ENCODE assay signal across 23 cellular contexts in genomic region chr14:77369280-77369679, GRCh38. TPM values are rescaled to one million over a fixed set of nuclear protein-coding genes. Genes with fewer than 3 reads are reported as not detected.
A peak's percentile ranks its signal among the peaks of the same experiment; 100 is the strongest.
DNase-seq lines count a peak whose midpoint lies in the region; ATAC-seq and TF ChIP-seq lines count a peak whose summit lies in the region.
"Had no signal": no experiment of that assay in that cellular context is flagged by ENCODE, and none has a peak within 500 bp of the region (broad histone marks: within the 10 kb centered on the region; RNA-seq: fewer than 3 reads in every experiment).

No MANE protein-coding gene starts in this region.

- peaks cover 1 to 6% of the 10 kb centered on the region in 2 donors for H3K36me3 Mint-ChIP-seq in activated T-cell treated with anti-CD3 and anti-CD28 coated beads, Interleukin-2, amount 50 U/mL, for 72 hours (ENCODE audit: insufficient read depth in 2 of 2)
- peaks cover 8% of the 10 kb centered on the region for H3K36me3 Mint-ChIP-seq in activated T-cell treated with anti-CD3 and anti-CD28 coated beads, Interleukin-2, amount 50 U/mL, for 4 hours (ENCODE audit: insufficient read depth)
- peaks cover 14% of the 10 kb centered on the region for H3K36me3 Mint-ChIP-seq in activated CD8-positive, alpha-beta T cell treated with anti-CD3 and anti-CD28 coated beads for 36 hours (ENCODE audit: low read depth)
- H3K36me3 Mint-ChIP-seq in stimulated activated effector memory CD8-positive, alpha-beta T cell treated with anti-CD3 and anti-CD28 coated beads, Interleukin-12 subunit alpha, Interleukin-12 subunit beta, amount 100 ng/mL, for 72 hours: no peaks in the 10 kb centered on the region

- H3K4me1 Mint-ChIP-seq in activated T-cell treated with anti-CD3 and anti-CD28 coated beads, Interleukin-2, amount 50 U/mL, for 72 hours (ENCODE audit: low read depth): peaks cover 44% of the 10 kb centered on the region
- peaks cover 36% of the 10 kb centered on the region for H3K4me1 Mint-ChIP-seq in activated T-cell treated with anti-CD3 and anti-CD28 coated beads, Interleukin-2, amount 50 U/mL, for 4 hours (ENCODE audit: low read depth)
- peaks cover 32% of the 10 kb centered on the region for H3K4me1 Mint-ChIP-seq in activated CD8-positive, alpha-beta T cell treated with anti-CD3 and anti-CD28 coated beads for 36 hours (ENCODE audit: low read depth)
- peaks cover 24% of the 10 kb centered on the region for H3K4me1 Mint-ChIP-seq in stimulated activated effector memory CD8-positive, alpha-beta T cell treated with anti-CD3 and anti-CD28 coated beads, Interleukin-12 subunit alpha, Interleukin-12 subunit beta, amount 100 ng/mL, for 72 hours

- DNase-seq in activated T-cell treated with anti-CD3 and anti-CD28 coated beads, Interleukin-2, amount 50 U/mL, for 72 hours: no peak
- no peak for DNase-seq in activated T-cell treated with anti-CD3 and anti-CD28 coated beads, Interleukin-2, amount 50 U/mL, for 4 hours
- peak; percentile 35 for DNase-seq in KBM-7
- no peak for DNase-seq in activated CD8-positive, alpha-beta T cell treated with anti-CD3 and anti-CD28 coated beads for 36 hours
- DNase-seq in stimulated activated effector memory CD8-positive, alpha-beta T cell treated with anti-CD3 and anti-CD28 coated beads, Interleukin-12 subunit alpha, Interleukin-12 subunit beta, amount 100 ng/mL, for 72 hours (ENCODE audit: low spot score in 2 of 2): no peak
- no peak for DNase-seq in AG08395 (ENCODE audit: low spot score)
- no peak for DNase-seq in SKM-1 treated with dmso at 0.1 percent for 144 hours (lab: John Stamatoyannopoulos, UW; ENCODE audit: unreplicated experiment)
- DNase-seq in erythroblast (lab: John Stamatoyannopoulos, UW): no peak
- DNase-seq: activated CD4-positive, alpha-beta T cell treated with anti-CD3 and anti-CD28 coated beads, Interleukin-2, amount 50 U/mL, for 1 hour; activated naive CD4-positive, alpha-beta T cell treated with anti-CD3 and anti-CD28 coated beads for 36 hours; activated T-cell treated with anti-CD3 and anti-CD28 coated beads for 4 hours; effector CD8-positive, alpha-beta T cell; glutamatergic neuron; Kasumi-1; mesendoderm; naive thymus-derived CD4-positive, alpha-beta T cell; NCI-H1092 treated with DMSO at 0.1 percent for 48 hours; NCI-H2081 treated with DMSO at 0.1 percent for 48 hours; ovary; right cardiac atrium; SK-N-SH had no signal

- POLR2A ChIA-PET in activated CD8-positive, alpha-beta T cell treated with anti-CD3 and anti-CD28 coated beads for 36 hours (lab: Charles Lee): no interaction called here

- H3K4me3 Mint-ChIP-seq in activated T-cell treated with anti-CD3 and anti-CD28 coated beads, Interleukin-2, amount 50 U/mL, for 72 hours: no peak overlapping the region
- H3K4me3 Mint-ChIP-seq in activated T-cell treated with anti-CD3 and anti-CD28 coated beads, Interleukin-2, amount 50 U/mL, for 4 hours: no peak overlapping the region
- H3K4me3 Mint-ChIP-seq in activated CD8-positive, alpha-beta T cell treated with anti-CD3 and anti-CD28 coated beads for 36 hours: no peak overlapping the region
- no peak overlapping the region for H3K4me3 Mint-ChIP-seq in stimulated activated effector memory CD8-positive, alpha-beta T cell treated with anti-CD3 and anti-CD28 coated beads, Interleukin-12 subunit alpha, Interleukin-12 subunit beta, amount 100 ng/mL, for 72 hours
- H3K4me3 Mint-ChIP-seq: activated naive CD4-positive, alpha-beta T cell treated with anti-CD3 and anti-CD28 coated beads for 36 hours had no signal

- intact Hi-C loops in activated CD8-positive, alpha-beta T cell treated with anti-CD3 and anti-CD28 coated beads for 36 hours (cut with micrococcal nuclease): no loop called here

- CTCF ChIA-PET in activated CD8-positive, alpha-beta T cell treated with anti-CD3 and anti-CD28 coated beads for 36 hours (lab: Charles Lee): interaction anchor here (0.8 kb wide), 1 partner anchor 10 kb away, joined by 3 read pairs; no protein-coding TSS in a partner anchor

- peak overlapping the region; percentile 72 for H3K27ac Mint-ChIP-seq in activated T-cell treated with anti-CD3 and anti-CD28 coated beads, Interleukin-2, amount 50 U/mL, for 72 hours
- peak overlapping the region; percentile 4 for H3K27ac Mint-ChIP-seq in activated CD8-positive, alpha-beta T cell treated with anti-CD3 and anti-CD28 coated beads for 36 hours
- H3K27ac Mint-ChIP-seq in stimulated activated effector memory CD8-positive, alpha-beta T cell treated with anti-CD3 and anti-CD28 coated beads, Interleukin-12 subunit alpha, Interleukin-12 subunit beta, amount 100 ng/mL, for 72 hours: no peak overlapping the region
- H3K27ac Mint-ChIP-seq: activated naive CD4-positive, alpha-beta T cell treated with anti-CD3 and anti-CD28 coated beads for 36 hours; naive thymus-derived CD4-positive, alpha-beta T cell had no signal

- ATAC-seq in activated T-cell treated with anti-CD3 and anti-CD28 coated beads, Interleukin-2, amount 50 U/mL, for 72 hours (replicated peaks in 1 of 2): no peak
- ATAC-seq in activated T-cell treated with anti-CD3 and anti-CD28 coated beads, Interleukin-2, amount 50 U/mL, for 4 hours: no peak
- ATAC-seq in activated CD8-positive, alpha-beta T cell treated with anti-CD3 and anti-CD28 coated beads for 36 hours: no peak
- ATAC-seq in stimulated activated effector memory CD8-positive, alpha-beta T cell treated with anti-CD3 and anti-CD28 coated beads, Interleukin-12 subunit alpha, Interleukin-12 subunit beta, amount 100 ng/mL, for 72 hours: peak; percentile 54
- ATAC-seq: naive thymus-derived CD4-positive, alpha-beta T cell; right cardiac atrium had no signal

- no peak for TF ChIP-seq POLR2A in erythroblast (IDR thresholded peaks at IDR 0.05; ENCODE audit: low read length)

- H3K9me3 Mint-ChIP-seq in activated T-cell treated with anti-CD3 and anti-CD28 coated beads, Interleukin-2, amount 50 U/mL, for 72 hours: no peaks in the 10 kb centered on the region
- H3K9me3 Mint-ChIP-seq in activated T-cell treated with anti-CD3 and anti-CD28 coated beads, Interleukin-2, amount 50 U/mL, for 4 hours: no peaks in the 10 kb centered on the region
- no peaks in the 10 kb centered on the region for H3K9me3 Mint-ChIP-seq in activated CD8-positive, alpha-beta T cell treated with anti-CD3 and anti-CD28 coated beads for 36 hours
- no peaks in the 10 kb centered on the region for H3K9me3 Mint-ChIP-seq in stimulated activated effector memory CD8-positive, alpha-beta T cell treated with anti-CD3 and anti-CD28 coated beads, Interleukin-12 subunit alpha, Interleukin-12 subunit beta, amount 100 ng/mL, for 72 hours
- H3K9me3 Mint-ChIP-seq: activated naive CD4-positive, alpha-beta T cell treated with anti-CD3 and anti-CD28 coated beads for 36 hours had no signal

- in situ Hi-C loops in KBM-7 (cut with MboI; ENCODE audit: low pct_unique_long_range_greater_than_20kb, low sequenced_read_pairs): no loop called here

- no peaks in the 10 kb centered on the region for H3K27me3 Mint-ChIP-seq in activated T-cell treated with anti-CD3 and anti-CD28 coated beads, Interleukin-2, amount 50 U/mL, for 72 hours (ENCODE audit: low read depth)
- no peaks in the 10 kb centered on the region for H3K27me3 Mint-ChIP-seq in activated T-cell treated with anti-CD3 and anti-CD28 coated beads, Interleukin-2, amount 50 U/mL, for 4 hours (ENCODE audit: low read depth)
- no peaks in the 10 kb centered on the region for H3K27me3 Mint-ChIP-seq in activated CD8-positive, alpha-beta T cell treated with anti-CD3 and anti-CD28 coated beads for 36 hours
- H3K27me3 Mint-ChIP-seq: naive thymus-derived CD4-positive, alpha-beta T cell had no signal

- TF ChIP-seq CTCF in activated CD8-positive, alpha-beta T cell treated with anti-CD3 and anti-CD28 coated beads for 36 hours (IDR thresholded peaks at IDR 0.05): no peak

RNA-seq across cellular contexts. Expression of gene TMED8, which starts 7.6 kb away (rescaled TPM):
- 10 to 100 TPM; 27.5 to 36.1 TPM for total RNA-seq in activated T-cell treated with anti-CD3 and anti-CD28 coated beads, Interleukin-2, amount 50 U/mL, for 72 hours
- total RNA-seq in activated T-cell treated with anti-CD3 and anti-CD28 coated beads, Interleukin-2, amount 50 U/mL, for 4 hours: 10 to 100 TPM; 16.1 to 17.1 (median 16.2) TPM
- 10 to 100 TPM; 25.0 to 25.4 TPM for total RNA-seq in activated CD8-positive, alpha-beta T cell treated with anti-CD3 and anti-CD28 coated beads for 36 hours

RNA-seq across cellular contexts. Expression of gene SAMD15, which starts 7.9 kb away (rescaled TPM):
- total RNA-seq in activated T-cell treated with anti-CD3 and anti-CD28 coated beads, Interleukin-2, amount 50 U/mL, for 72 hours: under 1 TPM; 0.19 to 0.76 TPM
- under 1 TPM; 0.61 to 0.90 (median 0.82) TPM for total RNA-seq in activated T-cell treated with anti-CD3 and anti-CD28 coated beads, Interleukin-2, amount 50 U/mL, for 4 hours
- under 1 TPM; 0.11 to 0.56 TPM for total RNA-seq in activated CD8-positive, alpha-beta T cell treated with anti-CD3 and anti-CD28 coated beads for 36 hours
- total RNA-seq: ascending aorta had no signal

RNA-seq across cellular contexts. Expression of gene GSTZ1, which starts 48.4 kb away (rescaled TPM):
- total RNA-seq in activated T-cell treated with anti-CD3 and anti-CD28 coated beads, Interleukin-2, amount 50 U/mL, for 72 hours: 10 to 100 TPM; 27.0 to 33.2 TPM
- 1 to 10 TPM; 5.5 to 9.2 (median 8.1) TPM for total RNA-seq in activated T-cell treated with anti-CD3 and anti-CD28 coated beads, Interleukin-2, amount 50 U/mL, for 4 hours
- total RNA-seq in activated CD8-positive, alpha-beta T cell treated with anti-CD3 and anti-CD28 coated beads for 36 hours: 10 to 100 TPM; 19.1 to 20.5 TPM

RNA-seq across cellular contexts. Expression of gene POMT2, which starts 48.6 kb away (rescaled TPM):
- 10 to 100 TPM; 14.7 to 18.1 TPM for total RNA-seq in activated T-cell treated with anti-CD3 and anti-CD28 coated beads, Interleukin-2, amount 50 U/mL, for 72 hours
- total RNA-seq in activated T-cell treated with anti-CD3 and anti-CD28 coated beads, Interleukin-2, amount 50 U/mL, for 4 hours: 10 to 100 TPM; 18.0 to 22.2 (median 19.2) TPM
- total RNA-seq in activated CD8-positive, alpha-beta T cell treated with anti-CD3 and anti-CD28 coated beads for 36 hours: 10 to 100 TPM; 14.2 to 15.3 TPM

RNA-seq across cellular contexts. Expression of gene NOXRED1, which starts 54.0 kb away (rescaled TPM):
- total RNA-seq in activated T-cell treated with anti-CD3 and anti-CD28 coated beads, Interleukin-2, amount 50 U/mL, for 72 hours: 1 to 10 TPM; 1.2 to 1.7 TPM
- under 1 TPM in 2 of 3 donors, not detected in 1; 0.15 to 0.18 TPM for total RNA-seq in activated T-cell treated with anti-CD3 and anti-CD28 coated beads, Interleukin-2, amount 50 U/mL, for 4 hours
- total RNA-seq in activated CD8-positive, alpha-beta T cell treated with anti-CD3 and anti-CD28 coated beads for 36 hours: under 1 TPM; 0.27 to 0.41 TPM
- total RNA-seq: ascending aorta, HT-29 had no signal
